In genomic region chr16:75385507-75386152, GRCh38 we compare ENCODE assay signal across 8 cellular contexts. TPM values are rescaled to one million over a fixed set of nuclear protein-coding genes. Genes with fewer than 3 reads are reported as not detected.
DNase-seq lines count a peak whose midpoint lies in the region; ATAC-seq and FAIRE-seq lines count a peak whose summit lies in the region.

No MANE protein-coding gene starts in this region.

- FAIRE-seq in G401.6 (lab: Jason Lieb, UNC), result peak; percentile 98

- no peak overlapping the region for H3K4me3 Mint-ChIP-seq in effector memory CD8-positive, alpha-beta T cell
- no peak overlapping the region for H3K4me3 Mint-ChIP-seq in activated CD4-positive, alpha-beta memory T cell treated with anti-CD3 and anti-CD28 coated beads, Interleukin-2, amount 10 ng/mL, durations not matched to agents 7 days and 5 days

- peaks cover 2% of the 10 kb centered on the region for H3K36me3 Mint-ChIP-seq in effector memory CD8-positive, alpha-beta T cell (ENCODE audit: insufficient read depth)
- peaks cover 16% of the 10 kb centered on the region for H3K36me3 Mint-ChIP-seq in activated CD4-positive, alpha-beta memory T cell treated with anti-CD3 and anti-CD28 coated beads, Interleukin-2, amount 10 ng/mL, durations not matched to agents 7 days and 5 days (ENCODE audit: low read depth)

- POLR2A ChIA-PET in activated CD4-positive, alpha-beta memory T cell treated with anti-CD3 and anti-CD28 coated beads, Interleukin-2, amount 10 ng/mL, durations not matched to agents 7 days and 5 days (lab: Charles Lee), result interaction anchor here (1.0 kb wide), 1 partner anchor 152 kb away, joined by 7 read pairs; no protein-coding TSS in a partner anchor

- peaks cover 11 to 12% of the 10 kb centered on the region in 2 donors for H3K4me1 Mint-ChIP-seq in effector memory CD8-positive, alpha-beta T cell (ENCODE audit: low read depth in 2 of 2)
- peaks cover 18% of the 10 kb centered on the region for H3K4me1 Mint-ChIP-seq in activated CD4-positive, alpha-beta memory T cell treated with anti-CD3 and anti-CD28 coated beads, Interleukin-2, amount 10 ng/mL, durations not matched to agents 7 days and 5 days

- no peaks in the 10 kb centered on the region for H3K9me3 Mint-ChIP-seq in effector memory CD8-positive, alpha-beta T cell
- H3K9me3 Mint-ChIP-seq in activated CD4-positive, alpha-beta memory T cell treated with anti-CD3 and anti-CD28 coated beads, Interleukin-2, amount 10 ng/mL, durations not matched to agents 7 days and 5 days, result no peaks in the 10 kb centered on the region

- DNase-seq in LHCN-M2 (ENCODE audit: low read depth), result peak; percentile 77
- DNase-seq in RKO (ENCODE audit: low spot score), result peak; percentile 85
- DNase-seq in effector memory CD8-positive, alpha-beta T cell, result peak in 1 of 3 experiments; percentile 8
- peak; percentile 64 for DNase-seq in midbrain (lab: John Stamatoyannopoulos, UW)
- no peak for DNase-seq in activated CD4-positive, alpha-beta memory T cell treated with anti-CD3 and anti-CD28 coated beads, Interleukin-2, amount 10 ng/mL, durations not matched to agents 7 days and 5 days
- DNase-seq in COLO829 (ENCODE audit: low spot score), result no peak

- H3K27me3 Mint-ChIP-seq in effector memory CD8-positive, alpha-beta T cell, result no peaks in the 10 kb centered on the region
- peaks cover 14% of the 10 kb centered on the region for H3K27me3 Mint-ChIP-seq in activated CD4-positive, alpha-beta memory T cell treated with anti-CD3 and anti-CD28 coated beads, Interleukin-2, amount 10 ng/mL, durations not matched to agents 7 days and 5 days

- CTCF ChIA-PET in activated CD4-positive, alpha-beta memory T cell treated with anti-CD3 and anti-CD28 coated beads, Interleukin-2, amount 10 ng/mL, durations not matched to agents 7 days and 5 days (lab: Charles Lee), result interaction anchor here (0.5 to 4.4 kb wide), 10 partner anchors 13 to 186 kb away, joined by 3 to 87 read pairs (median 4); no protein-coding TSS in a partner anchor

- no peak overlapping the region for H3K27ac Mint-ChIP-seq in effector memory CD8-positive, alpha-beta T cell
- no peak overlapping the region for H3K27ac Mint-ChIP-seq in activated CD4-positive, alpha-beta memory T cell treated with anti-CD3 and anti-CD28 coated beads, Interleukin-2, amount 10 ng/mL, durations not matched to agents 7 days and 5 days

- ATAC-seq in effector memory CD8-positive, alpha-beta T cell (replicated peaks), result peak; percentile 51
- ATAC-seq in HG02642 (IDR thresholded peaks at IDR 0.05; ENCODE audit: poor library complexity, unreplicated experiment), result no peak

RNA-seq across cellular contexts. Expression of gene CFDP1, which starts 47.7 kb away (rescaled TPM):
- total RNA-seq in LHCN-M2 (2014; rRNA removed), result 57.5 and 63.3 TPM in 2 replicates
- 53.1 TPM for polyA plus RNA-seq in LHCN-M2 (2012)
- 10 to 100 TPM; 35.1 to 36.2 TPM for total RNA-seq in activated CD4-positive, alpha-beta memory T cell treated with anti-CD3 and anti-CD28 coated beads, Interleukin-2, amount 10 ng/mL, durations not matched to agents 7 days and 5 days

Comparison
In these comparisons a context has a peak if more than half of its experiments do, and no peak if none do; other contexts are left out.
1. DNase-seq: peak in LHCN-M2 (single experiment), RKO (single experiment) and midbrain (single experiment); none in activated CD4-positive, alpha-beta memory T cell treated with anti-CD3 and anti-CD28 coated beads, Interleukin-2, amount 10 ng/mL, durations not matched to agents 7 days and 5 days (single experiment) and COLO829 (single experiment).